In genomic region chr13:109205315-109205714, GRCh38 we compare ENCODE assay signal across 24 cellular contexts.
"Had no signal": no experiment of that assay in that cellular context is flagged by ENCODE, and none has a peak within 500 bp of the region (broad histone marks: within the 10 kb centered on the region; RNA-seq: fewer than 3 reads in every experiment).

No MANE protein-coding gene starts in this region.

- DNase-seq: activated CD4-positive, alpha-beta T cell treated with anti-CD3 and anti-CD28 coated beads, Interleukin-2, amount 10 ng/mL, durations not matched to agents 7 days and 5 days; activated CD8-positive, alpha-beta memory T cell treated with anti-CD3 and anti-CD28 coated beads, Interleukin-2, amount 10 ng/mL, durations not matched to agents 7 days and 5 days; activated CD8-positive, alpha-beta T cell treated with anti-CD3 and anti-CD28 coated beads for 36 hours; activated effector memory CD4-positive, alpha-beta T cell treated with anti-CD3 and anti-CD28 coated beads, Interleukin-2, amount 50 U/mL, for 16 hours; activated naive CD4-positive, alpha-beta T cell treated with anti-CD3 and anti-CD28 coated beads, Interleukin-2, amount 10 ng/mL, durations not matched to agents 7 days and 5 days; activated T-cell treated with anti-CD3 and anti-CD28 coated beads for 4 hours; amygdala; effector CD4-positive, alpha-beta T cell; erythroblast; glutamatergic neuron; kidney glomerular epithelial cell; left ventricle myocardium inferior; mammary epithelial cell; midbrain; natural killer cell; retina; stimulated activated CD4-positive, alpha-beta T cell treated with anti-CD3 and anti-CD28 coated beads, Interleukin-4, amount 100 ng/mL, for 24 hours; substantia nigra; T-helper 2 cell had no signal

- H3K9me3 ChIP-seq: left ventricle myocardium inferior, thyroid gland had no signal

- H3K27ac ChIP-seq: cardiac muscle cell, hepatocyte, left ventricle myocardium inferior, thyroid gland, VCaP had no signal

- H3K36me3 ChIP-seq: cardiac muscle cell, left ventricle myocardium inferior, thyroid gland had no signal

- H3K4me1 ChIP-seq: left ventricle myocardium inferior, thyroid gland had no signal

- H3K27me3 ChIP-seq: cardiac muscle cell, hepatocyte, thyroid gland had no signal

- ATAC-seq: activated CD4-positive, CD25-positive, alpha-beta regulatory T cell treated with anti-CD3 and anti-CD28 coated beads, Interleukin-2, amount 50 U/mL, for 24 hours; activated CD8-positive, alpha-beta memory T cell treated with anti-CD3 and anti-CD28 coated beads, Interleukin-2, amount 10 ng/mL, durations not matched to agents 7 days and 5 days; activated CD8-positive, alpha-beta T cell treated with anti-CD3 and anti-CD28 coated beads for 36 hours; natural killer cell had no signal

- H3K4me3 ChIP-seq: cardiac muscle cell, hepatocyte, left ventricle myocardium inferior, thyroid gland had no signal

- H2AFZ ChIP-seq: hepatocyte had no signal

- H3K4me2 ChIP-seq: hepatocyte had no signal

- H3K79me2 ChIP-seq: hepatocyte had no signal
